19 cellular contexts compared by ENCODE assay signal in the genomic region with DNA sequence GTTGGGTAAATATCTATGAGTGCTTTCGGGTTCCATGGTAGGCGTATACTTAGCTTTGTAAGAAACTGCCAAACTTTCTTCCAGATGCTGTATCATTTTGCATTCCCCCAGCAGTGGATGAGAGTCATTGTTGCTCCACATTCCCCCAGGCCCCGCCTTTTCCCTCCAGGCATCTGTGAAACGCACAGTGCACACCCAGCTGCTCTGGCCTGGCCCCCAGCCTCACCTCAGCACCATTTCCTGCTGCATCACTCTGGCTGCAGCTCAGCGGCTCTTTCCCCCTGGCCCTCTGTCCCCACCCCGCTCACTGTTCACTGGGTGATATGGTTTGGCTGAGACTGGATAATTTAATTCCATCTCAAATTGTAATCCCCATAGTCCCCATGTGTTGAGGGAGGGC.
A peak's percentile ranks its signal among the peaks of the same experiment; 100 is the strongest.
DNase-seq lines count a peak whose midpoint lies in the region; ATAC-seq and TF ChIP-seq lines count a peak whose summit lies in the region.
"Had no signal": no experiment of that assay in that cellular context is flagged by ENCODE, and none has a peak within 500 bp of the region (broad histone marks: within the 10 kb centered on the region; RNA-seq: fewer than 3 reads in every experiment).

No MANE protein-coding gene starts in this region.

- H3K27me3 Mint-ChIP-seq in activated CD4-positive, alpha-beta memory T cell treated with anti-CD3 and anti-CD28 coated beads for 36 hours = peaks cover 9% of the 10 kb centered on the region

- ATAC-seq in GM18861 (IDR thresholded peaks at IDR 0.05; ENCODE audit: unreplicated experiment) (no peak), GM19324 (IDR thresholded peaks at IDR 0.05; ENCODE audit: low FRiP score, unreplicated experiment) (no peak), GM21381 (IDR thresholded peaks at IDR 0.05; ENCODE audit: unreplicated experiment) (no peak)

- CTCF ChIA-PET in activated CD4-positive, alpha-beta memory T cell treated with anti-CD3 and anti-CD28 coated beads for 36 hours (lab: Charles Lee) = no interaction called here

- H3K4me3 Mint-ChIP-seq in activated CD4-positive, alpha-beta memory T cell treated with anti-CD3 and anti-CD28 coated beads for 36 hours = no peak overlapping the region
- H3K4me3 Mint-ChIP-seq: T-helper 2 cell treated with Interferon-gamma antibody and Interleukin-4, amounts not matched to agents 5 μg/mL and 100 μg/mL, for 36 hours had no signal

- H3K9me3 Mint-ChIP-seq in activated CD4-positive, alpha-beta memory T cell treated with anti-CD3 and anti-CD28 coated beads for 36 hours = no peaks in the 10 kb centered on the region

- no peak overlapping the region for H3K27ac Mint-ChIP-seq in activated CD4-positive, alpha-beta memory T cell treated with anti-CD3 and anti-CD28 coated beads for 36 hours
- H3K27ac Mint-ChIP-seq: T-helper 2 cell treated with Interferon-gamma antibody and Interleukin-4, amounts not matched to agents 5 μg/mL and 100 μg/mL, for 36 hours had no signal

- POLR2A ChIA-PET in activated CD4-positive, alpha-beta memory T cell treated with anti-CD3 and anti-CD28 coated beads for 36 hours (lab: Charles Lee) = no interaction called here

- intact Hi-C loops in activated CD4-positive, alpha-beta memory T cell treated with anti-CD3 and anti-CD28 coated beads for 36 hours (cut with micrococcal nuclease) = no loop called here

- H3K36me3 Mint-ChIP-seq in activated CD4-positive, alpha-beta memory T cell treated with anti-CD3 and anti-CD28 coated beads for 36 hours = no peaks in the 10 kb centered on the region

- TF ChIP-seq CTCF in BE2C (IDR thresholded peaks at IDR 0.05; ENCODE audit: low read depth, low read length) (no peak), HFF-Myc (IDR thresholded peaks at IDR 0.05; ENCODE audit: low read depth, low read length, missing control alignments) (no peak), foreskin fibroblast (IDR thresholded peaks at IDR 0.05; ENCODE audit: low read depth, low read length) (no peak)

- H3K4me3 ChIP-seq in BE2C (ENCODE audit: low read depth, low read length) = no peak overlapping the region
- H3K4me3 ChIP-seq in HFF-Myc (replicated peaks; ENCODE audit: low read depth, low read length) = no peak overlapping the region
- no peak overlapping the region for H3K4me3 ChIP-seq in adipocyte (ENCODE audit: low read length)
- no peak overlapping the region for H3K4me3 ChIP-seq in foreskin fibroblast (ENCODE audit: low read depth in 1 of 2, low read length in 2 of 2)
- H3K4me3 ChIP-seq: cardiac muscle cell, ovary, transverse colon had no signal

- no peaks in the 10 kb centered on the region for H3K27me3 ChIP-seq in BE2C
- peaks cover 21% of the 10 kb centered on the region for H3K27me3 ChIP-seq in adipocyte (replicated peaks; ENCODE audit: control insufficient read depth, insufficient read depth, low read length)
- H3K27me3 ChIP-seq: cardiac muscle cell, ovary had no signal

- H3K36me3 ChIP-seq in BE2C (no peaks in the 10 kb centered on the region), adipocyte (ENCODE audit: control insufficient read depth, insufficient read depth, low read length, severe bottlenecking) (no peaks in the 10 kb centered on the region)
- H3K36me3 ChIP-seq: cardiac muscle cell, ovary, transverse colon had no signal

- H3K4me1 ChIP-seq in BE2C (peaks cover 20% of the 10 kb centered on the region), adipocyte (ENCODE audit: control insufficient read depth, insufficient read depth, low read length) (peaks cover 3% of the 10 kb centered on the region)
- H3K4me1 ChIP-seq: transverse colon had no signal

- H3K4me1 Mint-ChIP-seq in activated CD4-positive, alpha-beta memory T cell treated with anti-CD3 and anti-CD28 coated beads for 36 hours (ENCODE audit: low read depth) = no peaks in the 10 kb centered on the region

- H3K9ac ChIP-seq in adipocyte (ENCODE audit: low read length) = no peak overlapping the region

- DNase-seq in BE2C (peak; percentile 90), HFF-Myc (ENCODE audit: extremely low read depth, low read depth) (peak; percentile 44), adipocyte (ENCODE audit: low read depth) (peak; percentile 68), foreskin fibroblast (peak; percentile 52 to 89)
- DNase-seq in activated CD4-positive, alpha-beta memory T cell treated with anti-CD3 and anti-CD28 coated beads for 36 hours = no peak
- DNase-seq: activated CD4-positive, alpha-beta T cell treated with anti-CD3 and anti-CD28 coated beads for 4 hours; activated naive CD4-positive, alpha-beta T cell treated with anti-CD3 and anti-CD28 coated beads, Interleukin-2, amount 50 U/mL, for 16 hours; activated T-cell treated with anti-CD3 and anti-CD28 coated beads for 4 hours; effector memory CD4-positive, alpha-beta T cell; islet precursor cell; NCI-H2029; ovary; stimulated activated CD4-positive, alpha-beta T cell treated with anti-CD3 and anti-CD28 coated beads, Interleukin-4, amount 100 ng/mL, for 4 hours; transverse colon had no signal

- H3K9me3 ChIP-seq in BE2C (no peaks in the 10 kb centered on the region), adipocyte (ENCODE audit: control insufficient read depth, low read length) (no peaks in the 10 kb centered on the region)
- H3K9me3 ChIP-seq: ovary, transverse colon had no signal
